Comparison of ENCODE assay signal across 19 cellular contexts in genomic region chr2:171800639-171801038, GRCh38.
DNase-seq lines count a peak whose midpoint lies in the region; ATAC-seq, FAIRE-seq and TF ChIP-seq lines count a peak whose summit lies in the region.
"Had no signal": no experiment of that assay in that cellular context is flagged by ENCODE, and none has a peak within 500 bp of the region (broad histone marks: within the 10 kb centered on the region; RNA-seq: fewer than 3 reads in every experiment).

No MANE protein-coding gene starts in this region.

- peaks cover 4% of the 10 kb centered on the region; the same call in 1 of the 2 replicates for H3K36me3 ChIP-seq in IMR-90 (ENCODE audit: control insufficient read depth, insufficient read depth, low read length)
- H3K36me3 ChIP-seq in GM12878 (ENCODE audit: control insufficient read depth in 2 of 2, insufficient read depth in 2 of 2, low read length in 1 of 2): peaks cover 2 to 4% of the 10 kb centered on the region in 2 experiments; a peak in 3 of 4 replicates
- peaks cover 0 to 49% of the 10 kb centered on the region in 2 donors for H3K36me3 ChIP-seq in gastroesophageal sphincter
- H3K36me3 ChIP-seq in aorta (ENCODE audit: control insufficient read depth in 1 of 2, insufficient read depth in 2 of 2, low read length in 1 of 2): peaks cover 0 to 4% of the 10 kb centered on the region in 2 donors
- H3K36me3 ChIP-seq: HAP-1 had no signal

- no peaks in the 10 kb centered on the region for H3K79me2 ChIP-seq in GM12878 (ENCODE audit: control insufficient read depth, insufficient read depth, low read length)

- no peak overlapping the region for H2BK120ac ChIP-seq in IMR-90 (ENCODE audit: low read depth, low read length)

- TF ChIP-seq CTCF in A549 (IDR thresholded peaks at IDR 0.05) (no peak), IMR-90 (conservative IDR thresholded peaks at IDR 0.05; ENCODE audit: low read depth, low read length) (no peak), GM12878 (IDR thresholded peaks at IDR 0.05 in 2 of 3, conservative IDR thresholded peaks at IDR 0.05 in 1 of 3; ENCODE audit: control insufficient read depth in 2 of 3, extremely low read depth in 1 of 3, insufficient read depth in 1 of 3, low read depth in 3 of 3, low read length in 3 of 3) (no peak), gastroesophageal sphincter (IDR thresholded peaks at IDR 0.05) (no peak)

- no peak overlapping the region for H2AK9ac ChIP-seq in IMR-90 (replicated peaks; ENCODE audit: low read depth, low read length, poor library complexity)

- H3K4me3 Mint-ChIP-seq in T-cell: no peak overlapping the region
- H3K4me3 Mint-ChIP-seq: B cell; CD8-positive, alpha-beta T cell had no signal

- no peak for TF ChIP-seq RAD21 in A549 (conservative IDR thresholded peaks at IDR 0.05 in 1 of 2, IDR thresholded peaks at IDR 0.05 in 1 of 2)
- TF ChIP-seq RAD21 in IMR-90 (IDR thresholded peaks at IDR 0.05; ENCODE audit: low read length): no peak
- no peak for TF ChIP-seq RAD21 in GM12878 (IDR thresholded peaks at IDR 0.05; ENCODE audit: insufficient read depth, low read depth, low read length)

- H3K9me3 ChIP-seq in A549 (no peaks in the 10 kb centered on the region), IMR-90 (ENCODE audit: control insufficient read depth, insufficient read depth, low read length) (no peaks in the 10 kb centered on the region), GM12878 (replicated peaks; ENCODE audit: control insufficient read depth, insufficient read depth, low read length) (no peaks in the 10 kb centered on the region), gastroesophageal sphincter (no peaks in the 10 kb centered on the region), aorta (ENCODE audit: control insufficient read depth, low read length) (no peaks in the 10 kb centered on the region)
- H3K9me3 ChIP-seq: BLaER1 treated with 17β-estradiol and CSF1 and Interleukin-3, amounts not matched to agents 10 nM and 100 nM; HAP-1 had no signal

- no peak for TF ChIP-seq POLR2A in A549 (IDR thresholded peaks at IDR 0.05; ENCODE audit: low read length)
- TF ChIP-seq POLR2A in IMR-90 (IDR thresholded peaks at IDR 0.05; ENCODE audit: low read depth, low read length): no peak
- no peak for TF ChIP-seq POLR2A in GM12878 (IDR thresholded peaks at IDR 0.05; ENCODE audit: low read depth, low read length)
- no peak for TF ChIP-seq POLR2A in gastroesophageal sphincter (IDR thresholded peaks at IDR 0.05)

- H3K4ac ChIP-seq in IMR-90 (ENCODE audit: low read depth, low read length): no peak overlapping the region

- no peak overlapping the region for H4K91ac ChIP-seq in IMR-90 (ENCODE audit: insufficient read depth, low read depth, low read length)

- H3K4me2 ChIP-seq in A549 (no peak overlapping the region), IMR-90 (ENCODE audit: low read depth, low read length) (no peak overlapping the region; the same call in 1 of the 2 replicates), GM12878 (ENCODE audit: control insufficient read depth, insufficient read depth) (no peak overlapping the region)
- H3K4me2 ChIP-seq: BLaER1 treated with 17β-estradiol and CSF1 and Interleukin-3, amounts not matched to agents 10 nM and 100 nM had no signal

- peaks cover 0 to 3% of the 10 kb centered on the region in 2 experiments; a peak in 1 of 4 replicates for H3K79me1 ChIP-seq in IMR-90 (ENCODE audit: low read depth in 1 of 2, low read length in 2 of 2)

- WGBS in A549 (ENCODE audit: missing lambda C conversion rate): 91% methylated on average over 5 of the region's 5 CpGs
- no CpG with 5 or more reads among the region's 5 CpGs for WGBS in IMR-90 (ENCODE audit: extremely low coverage in 2 of 2, insufficient read length in 1 of 2), 2 experiments
- 97% methylated on average over 5 of the region's 5 CpGs for WGBS in GM12878 (ENCODE audit: insufficient coverage, insufficient replicate concordance, low lambda C conversion rate, missing lambda C conversion rate)
- 81 to 86% methylated on average over 5 of the region's 5 CpGs for WGBS in gastroesophageal sphincter (ENCODE audit: low coverage in 1 of 2), 2 donors
- 83 to 85% methylated on average over 5 of the region's 5 CpGs for WGBS in aorta, 2 donors

- H3K4me3 ChIP-seq in A549: no peak overlapping the region
- no peak overlapping the region for H3K4me3 ChIP-seq in IMR-90 (ENCODE audit: insufficient read depth, low read depth, low read length)
- no peak overlapping the region for H3K4me3 ChIP-seq in GM12878
- H3K4me3 ChIP-seq in gastroesophageal sphincter: no peak overlapping the region
- no peak overlapping the region for H3K4me3 ChIP-seq in aorta (ENCODE audit: low read length in 2 of 2)
- H3K4me3 ChIP-seq: BLaER1 treated with 17β-estradiol and CSF1 and Interleukin-3, amounts not matched to agents 10 nM and 100 nM; HAP-1 had no signal

- no peak overlapping the region for H2BK20ac ChIP-seq in IMR-90 (ENCODE audit: low read depth, low read length)

- dilution Hi-C loops in IMR-90 (cut with HindIII; ENCODE audit: low sequenced_read_pairs, unreplicated experiment): no loop called here

- H2AFZ ChIP-seq in IMR-90 (replicated peaks; ENCODE audit: low read length, poor library complexity): no peak overlapping the region
- H2AFZ ChIP-seq in GM12878 (ENCODE audit: control insufficient read depth, low read depth, low read length): no peak overlapping the region

- H3K27ac Mint-ChIP-seq in T-cell: no peak overlapping the region
- H3K27ac Mint-ChIP-seq: B cell; CD8-positive, alpha-beta T cell had no signal

- H3K27ac ChIP-seq in A549 (no peak overlapping the region), IMR-90 (ENCODE audit: insufficient read depth, low read length) (no peak overlapping the region), GM12878 (ENCODE audit: control insufficient read depth, insufficient read depth) (no peak overlapping the region), gastroesophageal sphincter (no peak overlapping the region), aorta (ENCODE audit: low read depth in 1 of 2, low read length in 2 of 2) (no peak overlapping the region)
- H3K27ac ChIP-seq: 22Rv1; BLaER1 treated with 17β-estradiol and CSF1 and Interleukin-3, amounts not matched to agents 10 nM and 100 nM; HL-60 had no signal

- 0 out of 2 replicates have a peak overlapping the region, but pooled peaks have one; percentile 10 for H3K14ac ChIP-seq in IMR-90 (replicated peaks; ENCODE audit: low read depth, low read length)

- no peak for TF ChIP-seq EP300 in A549 (IDR thresholded peaks at IDR 0.05)
- no peak for TF ChIP-seq EP300 in GM12878 (IDR thresholded peaks at IDR 0.05; ENCODE audit: borderline replicate concordance in 1 of 2, control insufficient read depth in 1 of 2, low read depth in 2 of 2, low read length in 2 of 2)
- no peak for TF ChIP-seq EP300 in gastroesophageal sphincter (IDR thresholded peaks at IDR 0.05)

- peaks cover 0 to 3% (median 2%) of the 10 kb centered on the region in 3 donors for H3K4me1 Mint-ChIP-seq in T-cell
- H3K4me1 Mint-ChIP-seq: B cell had no signal

- H3K56ac ChIP-seq in IMR-90 (ENCODE audit: extremely low read depth, insufficient read depth, low read length): no peak overlapping the region

- RAD21 ChIA-PET in GM12878 (lab: Charles Lee; ENCODE audit: unreplicated experiment): no interaction called here

- peaks cover 11% of the 10 kb centered on the region for H3K4me1 ChIP-seq in A549
- H3K4me1 ChIP-seq in IMR-90 (ENCODE audit: control insufficient read depth, insufficient read depth, low read length): peaks cover 6% of the 10 kb centered on the region
- no peaks in the 10 kb centered on the region for H3K4me1 ChIP-seq in GM12878 (ENCODE audit: control insufficient read depth, insufficient read depth, low read length)
- no peaks in the 10 kb centered on the region for H3K4me1 ChIP-seq in gastroesophageal sphincter
- H3K4me1 ChIP-seq in aorta (ENCODE audit: control insufficient read depth in 1 of 2, insufficient read depth in 2 of 2, low read length in 2 of 2): no peaks in the 10 kb centered on the region

- FAIRE-seq in A549 (lab: Jason Lieb, UNC) (no peak), GM12878 (lab: Jason Lieb, UNC) (peak; percentile 56)
- FAIRE-seq: GM12892, GM18507 had no signal

- intact Hi-C loops in IMR-90 (cut with micrococcal nuclease) (no loop called here), GM12878 (cut with micrococcal nuclease; ENCODE audit: unreplicated experiment) (no loop called here), aorta (cut with DNase I) (no loop called here)

- no peaks in the 10 kb centered on the region for H3K27me3 Mint-ChIP-seq in T-cell
- H3K27me3 Mint-ChIP-seq: B cell had no signal

- H2BK15ac ChIP-seq in IMR-90 (ENCODE audit: low read depth, low read length): no peak overlapping the region

- H4K20me1 ChIP-seq in IMR-90 (ENCODE audit: insufficient read depth, low read length) (no peaks in the 10 kb centered on the region), GM12878 (ENCODE audit: control insufficient read depth, insufficient read depth) (no peaks in the 10 kb centered on the region)
- H4K20me1 ChIP-seq: BLaER1 treated with 17β-estradiol and CSF1 and Interleukin-3, amounts not matched to agents 10 nM and 100 nM had no signal

- H3K18ac ChIP-seq in IMR-90 (ENCODE audit: low read depth, low read length): no peak overlapping the region

- no peaks in the 10 kb centered on the region for H3K9me3 Mint-ChIP-seq in T-cell
- H3K9me3 Mint-ChIP-seq: CD8-positive, alpha-beta T cell had no signal

- H2BK5ac ChIP-seq in IMR-90 (ENCODE audit: low read depth, low read length, poor library complexity, severe bottlenecking): peak overlapping the region; percentile 24

- CTCF ChIA-PET in A549 (lab: Yijun Ruan, JAX): no interaction called here
- CTCF ChIA-PET in IMR-90 (lab: Yijun Ruan, JAX): no interaction called here
- CTCF ChIA-PET in GM12878 (lab: Yijun Ruan, JAX): no interaction called here
- CTCF ChIA-PET in T-cell (lab: Charles Lee): no interaction called here

- H3K9ac ChIP-seq in IMR-90 (ENCODE audit: low read depth, low read length) (no peak overlapping the region), GM12878 (ENCODE audit: control insufficient read depth, insufficient read depth, low read length) (no peak overlapping the region)
- H3K9ac ChIP-seq: BLaER1 treated with 17β-estradiol and CSF1 and Interleukin-3, amounts not matched to agents 10 nM and 100 nM had no signal

- H3K36me3 Mint-ChIP-seq in T-cell: peaks cover 43% of the 10 kb centered on the region

- peaks cover 3% of the 10 kb centered on the region for H3K9me1 ChIP-seq in IMR-90 (ENCODE audit: insufficient read depth, low read length)

- H2AK5ac ChIP-seq in IMR-90 (ENCODE audit: low read depth, low read length): no peak overlapping the region

- POLR2A ChIA-PET in A549 (lab: Yijun Ruan, JAX) (no interaction called here), IMR-90 (lab: Charles Lee; ENCODE audit: unreplicated experiment) (no interaction called here), GM12878 (lab: Charles Lee) (no interaction called here), T-cell (lab: Charles Lee) (no interaction called here)

- H3K23ac ChIP-seq in IMR-90 (ENCODE audit: low read depth, low read length): no peak overlapping the region

- no peak for ATAC-seq in A549
- ATAC-seq in IMR-90 (ENCODE audit: low read depth): peak; percentile 37
- no peak for ATAC-seq in GM12878
- ATAC-seq in GM21381 (IDR thresholded peaks at IDR 0.05; ENCODE audit: unreplicated experiment): no peak
- no peak for ATAC-seq in T-cell (replicated peaks in 1 of 4)
- no peak for ATAC-seq in gastroesophageal sphincter
- no peak for ATAC-seq in aorta (ENCODE audit: low FRiP score)
- ATAC-seq: CD8-positive, alpha-beta T cell had no signal

- in situ Hi-C loops in IMR-90 (cut with MboI; ENCODE audit: low sequenced_read_pairs) (loop anchor here (25.0 kb wide), 1 partner anchor 662 kb away; no protein-coding TSS in a partner anchor), GM12878 (cut with MboI) (loop anchor here (25.0 kb wide), 1 partner anchor 312 kb away; the partner anchor contains the start of gene DLX2)

- no peak for DNase-seq in A549 (ENCODE audit: low read depth in 1 of 2, low spot score in 1 of 2)
- peak; percentile 12 for DNase-seq in IMR-90
- DNase-seq in GM12878 (ENCODE audit: low read depth, low spot score): no peak
- DNase-seq in fibroblast of gingiva (ENCODE audit: low read depth): peak; percentile 64
- DNase-seq in T-cell: no peak
- DNase-seq in aorta: no peak
- DNase-seq: Calu3; CD8-positive, alpha-beta T cell; GOT3; KBM-7 had no signal

- SMC1A ChIA-PET in GM12878 (lab: Charles Lee; ENCODE audit: uncharacterized antibody, unreplicated experiment): no interaction called here

- BruUV-seq in IMR-90 (replicated peaks; lab: Mats Ljungman, UMichigan) (no TSS peak), GM12878 (replicated peaks; lab: Mats Ljungman, UMichigan) (no TSS peak)

- no peak overlapping the region for H4K5ac ChIP-seq in IMR-90 (ENCODE audit: low read depth, low read length)

- H4K8ac ChIP-seq in IMR-90 (ENCODE audit: low read depth in 2 of 2, low read length in 2 of 2): no peak overlapping the region

- H3K27me3 ChIP-seq in IMR-90 (ENCODE audit: control insufficient read depth, insufficient read depth, low read length) (no peaks in the 10 kb centered on the region), GM12878 (replicated peaks in 1 of 2; ENCODE audit: control insufficient read depth in 2 of 2, insufficient read depth in 2 of 2, low read length in 1 of 2) (no peaks in the 10 kb centered on the region), gastroesophageal sphincter (no peaks in the 10 kb centered on the region), aorta (ENCODE audit: control insufficient read depth in 1 of 2, insufficient read depth in 2 of 2, low read length in 1 of 2) (no peaks in the 10 kb centered on the region)
- H3K27me3 ChIP-seq: BLaER1 treated with 17β-estradiol and CSF1 and Interleukin-3, amounts not matched to agents 10 nM and 100 nM had no signal

Comparison
In these comparisons a context has a peak if more than half of its experiments do, and no peak if none do; other contexts are left out.
1. DNase-seq: peak in IMR-90 (single experiment) and fibroblast of gingiva (single experiment); none in A549 (0 of 2), GM12878 (single experiment), T-cell (0 of 34) and aorta (0 of 2).